8 cellular contexts compared by ENCODE assay signal in genomic region chr15:67068724-67069400, GRCh38. TPM values are rescaled to one million over a fixed set of nuclear protein-coding genes. Genes with fewer than 3 reads are reported as not detected.
DNase-seq lines count a peak whose midpoint lies in the region; ATAC-seq and TF ChIP-seq lines count a peak whose summit lies in the region.

No MANE protein-coding gene starts in this region.

- no peak for ATAC-seq in SK-N-SH treated with all-trans-retinoic acid at 6 μM for 48 hours

- in situ Hi-C loops in GM23248 (cut with MboI): no loop called here

- 0 out of 2 replicates have a peak, but pooled peaks cover 7% of the 10 kb centered on the region for H4K20me1 ChIP-seq in GM23248 (ENCODE audit: insufficient read depth)

- TF ChIP-seq POLR2A in erythroblast (IDR thresholded peaks at IDR 0.05; ENCODE audit: low read length): no peak

- DNase-seq in GM23248: peak; percentile 66
- DNase-seq in erythroblast (lab: John Stamatoyannopoulos, UW): peak; percentile 29 to 51
- DNase-seq in skeletal muscle cell (ENCODE audit: low read depth): no peak
- no peak for DNase-seq in NCI-H2171 treated with DMSO at 0.1 percent for 48 hours (lab: John Stamatoyannopoulos, UW)
- DNase-seq in iPS-NIHi11 (ENCODE audit: low spot score): no peak
- DNase-seq in NCI-H1694 treated with DMSO at 0.1 percent for 48 hours (lab: John Stamatoyannopoulos, UW): no peak
- no peak for DNase-seq in NCI-H1436 (lab: John Stamatoyannopoulos, UW)

- peak overlapping the region; percentile 98 for H3K9ac ChIP-seq in GM23248

- H3K4me3 ChIP-seq in GM23248 (peak overlapping the region; percentile 95), skeletal muscle cell (ENCODE audit: low read depth, low read length) (peak overlapping the region; percentile 83)

- no peaks in the 10 kb centered on the region for H3K9me3 ChIP-seq in GM23248 (ENCODE audit: low read depth)

- WGBS in GM23248 (ENCODE audit: low coverage in 1 of 2, low lambda C conversion rate in 2 of 2, missing lambda C conversion rate in 2 of 2), 2 experiments: 17 to 18% methylated on average over 6 of the region's 6 CpGs

- H3K79me2 ChIP-seq in GM23248 (ENCODE audit: insufficient read depth): peaks cover 74% of the 10 kb centered on the region

- H3K27me3 ChIP-seq in GM23248 (replicated peaks; ENCODE audit: insufficient read depth): no peaks in the 10 kb centered on the region

- H3K4me1 ChIP-seq in GM23248 (ENCODE audit: insufficient read depth): peaks cover 29% of the 10 kb centered on the region

- H3K4me2 ChIP-seq in GM23248 (ENCODE audit: unreplicated experiment): peak overlapping the region; percentile 93

- no peak overlapping the region for H2AFZ ChIP-seq in GM23248

- H3K36me3 ChIP-seq in GM23248 (ENCODE audit: low read depth): peaks cover 9% of the 10 kb centered on the region; the same call in 1 of the 2 replicates

- peaks cover 35% of the 10 kb centered on the region for H3F3A ChIP-seq in GM23248 (ENCODE audit: insufficient read depth)

- no peaks in the 10 kb centered on the region for H3K9me2 ChIP-seq in GM23248 (ENCODE audit: insufficient read depth)

- H3K27ac ChIP-seq in GM23248: peak overlapping the region; percentile 83

TF ChIP-seq in SK-N-SH treated with all-trans-retinoic acid at 6 μM for 48 hours, 23 proteins besides CTCF, POLR2A, EP300 and RAD21:
- TF ChIP-seq RARB (CRISPR knock-in tag; IDR thresholded peaks at IDR 0.05) (no peak), GLIS3 (CRISPR knock-in tag; IDR thresholded peaks at IDR 0.05) (0 out of 2 replicates have a peak, but pooled peaks have one; percentile 18)
TF ChIP-seq in SK-N-SH treated with all-trans-retinoic acid at 6 μM for 48 hours: peak in this region for 1.

RNA-seq across cellular contexts. Expression of gene SMAD3, which starts 3.5 kb away (rescaled TPM):
- total RNA-seq in GM23248 (2014; rRNA removed; shearing (Covaris generic)): 34.0 and 50.1 TPM in 2 replicates
- polyA plus RNA-seq in GM23248 (2016; fragmentation: Nextera tagmentation; extraction: Ambion mirVana): 30.8 and 30.9 TPM in 2 replicates

Comparison
In these comparisons a context has a peak if more than half of its experiments do, and no peak if none do; other contexts are left out.
1. DNase-seq: peak in GM23248 (single experiment) and erythroblast (2 of 2); none in skeletal muscle cell (single experiment), NCI-H2171 treated with DMSO at 0.1 percent for 48 hours (single experiment), iPS-NIHi11 (single experiment), NCI-H1694 treated with DMSO at 0.1 percent for 48 hours (single experiment) and NCI-H1436 (single experiment).